Comparison of ENCODE assay signal across 12 cellular contexts in the genomic region with DNA sequence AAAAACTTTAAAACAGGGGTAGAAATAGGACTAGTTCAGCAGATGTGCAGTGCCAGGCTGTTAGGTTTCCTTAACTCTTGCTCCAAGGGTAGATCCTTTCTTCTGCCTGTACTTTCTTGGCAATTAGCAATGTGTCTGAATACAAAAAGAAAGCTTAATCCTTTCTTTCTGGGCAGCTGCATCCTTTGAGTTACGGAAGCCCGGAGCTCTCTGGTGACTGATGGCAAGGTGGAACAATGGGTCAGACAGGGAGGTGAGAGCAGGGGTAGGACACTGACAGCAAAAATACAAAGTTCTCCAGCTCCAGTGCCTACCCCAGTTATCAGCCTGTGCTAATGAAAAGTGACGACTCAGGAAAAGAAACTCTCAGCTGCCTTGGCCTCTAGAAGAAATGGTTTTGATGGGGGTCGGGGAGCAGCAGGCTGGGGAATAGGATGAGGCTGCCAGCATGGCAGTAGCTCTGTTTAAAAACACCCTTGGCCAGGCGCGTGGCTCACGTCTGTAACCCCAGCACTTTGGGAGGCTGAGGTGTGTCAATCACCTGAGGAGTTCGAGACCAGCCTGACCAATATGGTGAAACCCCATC. TPM values are rescaled to one million over a fixed set of nuclear protein-coding genes. Genes with fewer than 3 reads are reported as not detected.
A peak's percentile ranks its signal among the peaks of the same experiment; 100 is the strongest.
DNase-seq lines count a peak whose midpoint lies in the region; ATAC-seq, FAIRE-seq and TF ChIP-seq lines count a peak whose summit lies in the region.
"Had no signal": no experiment of that assay in that cellular context is flagged by ENCODE, and none has a peak within 500 bp of the region (broad histone marks: within the 10 kb centered on the region; RNA-seq: fewer than 3 reads in every experiment).

No MANE protein-coding gene starts in this region.

- H3K9me3 ChIP-seq in kidney (ENCODE audit: control insufficient read depth in 1 of 2, low read length in 2 of 2) (no peaks in the 10 kb centered on the region), thoracic aorta (no peaks in the 10 kb centered on the region)
- H3K9me3 ChIP-seq: upper lobe of right lung had no signal

- H3K27ac Mint-ChIP-seq in activated CD4-positive, alpha-beta T cell treated with anti-CD3 and anti-CD28 coated beads for 36 hours: peak overlapping the region; percentile 59
- peak overlapping the region; percentile 86 for H3K27ac Mint-ChIP-seq in activated naive CD8-positive, alpha-beta T cell treated with anti-CD3 and anti-CD28 coated beads for 36 hours

- no peak for DNase-seq in activated CD4-positive, alpha-beta T cell treated with anti-CD3 and anti-CD28 coated beads for 36 hours
- no peak for DNase-seq in activated CD4-positive, alpha-beta T cell treated with anti-CD3 and anti-CD28 coated beads for 48 hours
- no peak for DNase-seq in activated naive CD8-positive, alpha-beta T cell treated with anti-CD3 and anti-CD28 coated beads for 36 hours
- DNase-seq in kidney (peak; percentile 41), thoracic aorta (ENCODE audit: low spot score) (no peak)
- DNase-seq: NCI-H446 treated with DMSO at 0.1 percent for 48 hours; stimulated activated CD4-positive, alpha-beta T cell treated with anti-CD3 and anti-CD28 coated beads, Interleukin-4, amount 100 ng/mL, for 24 hours; upper lobe of right lung had no signal

- no peak overlapping the region for H3K4me3 ChIP-seq in kidney (ENCODE audit: low read length in 2 of 2)
- no peak overlapping the region for H3K4me3 ChIP-seq in thoracic aorta
- H3K4me3 ChIP-seq: upper lobe of right lung had no signal

- H3K4me1 ChIP-seq in kidney (ENCODE audit: control insufficient read depth in 1 of 2, insufficient read depth in 1 of 2, low read depth in 1 of 2, low read length in 2 of 2): peaks cover 26 to 40% of the 10 kb centered on the region in 2 donors
- peaks cover 24 to 36% of the 10 kb centered on the region in 2 donors for H3K4me1 ChIP-seq in thoracic aorta (ENCODE audit: control insufficient read depth in 1 of 2, low read depth in 2 of 2)

- intact Hi-C loops in activated CD4-positive, alpha-beta T cell treated with anti-CD3 and anti-CD28 coated beads for 36 hours (cut with DNase I, micrococcal nuclease): no loop called here
- intact Hi-C loops in kidney (cut with DNase I): no loop called here

- H3K4me3 Mint-ChIP-seq in activated CD4-positive, alpha-beta T cell treated with anti-CD3 and anti-CD28 coated beads for 36 hours: no peak overlapping the region
- H3K4me3 Mint-ChIP-seq in activated naive CD8-positive, alpha-beta T cell treated with anti-CD3 and anti-CD28 coated beads for 36 hours: no peak overlapping the region
- H3K4me3 Mint-ChIP-seq: neural crest cell had no signal

- FAIRE-seq in kidney (lab: Jason Lieb, UNC): no peak

- peak overlapping the region in 1 of 2 donors; percentile 65 for H3K9ac ChIP-seq in kidney (ENCODE audit: low read length in 2 of 2)

- peak overlapping the region; percentile 87 to 94 for H3K27ac ChIP-seq in kidney (ENCODE audit: low read depth in 2 of 2, low read length in 2 of 2)
- peak overlapping the region; percentile 96 to 98 for H3K27ac ChIP-seq in thoracic aorta

- H3K36me3 ChIP-seq in kidney (ENCODE audit: control insufficient read depth in 1 of 2, insufficient read depth in 2 of 2, low read length in 2 of 2) (no peaks in the 10 kb centered on the region), thoracic aorta (no peaks in the 10 kb centered on the region)
- H3K36me3 ChIP-seq: upper lobe of right lung had no signal

- ATAC-seq in activated CD4-positive, alpha-beta T cell treated with anti-CD3 and anti-CD28 coated beads for 36 hours: no peak
- no peak for ATAC-seq in thoracic aorta (ENCODE audit: insufficient number of reproducible peaks, low FRiP score, low read depth)
- no peak for ATAC-seq in GM18909 (IDR thresholded peaks at IDR 0.05; ENCODE audit: poor library complexity, unreplicated experiment)
- no peak for ATAC-seq in HG02678 (IDR thresholded peaks at IDR 0.05; ENCODE audit: unreplicated experiment)
- no peak for ATAC-seq in GM18867 (IDR thresholded peaks at IDR 0.05; ENCODE audit: unreplicated experiment)
- ATAC-seq: upper lobe of right lung had no signal

- POLR2A ChIA-PET in activated CD4-positive, alpha-beta T cell treated with anti-CD3 and anti-CD28 coated beads for 36 hours (lab: Charles Lee): interaction anchor here (1.0 kb wide), 1 partner anchor 17 kb away, joined by 3 read pairs; no protein-coding TSS in a partner anchor

- no peaks in the 10 kb centered on the region for H3K27me3 ChIP-seq in thoracic aorta (replicated peaks; ENCODE audit: insufficient read depth)
- H3K27me3 ChIP-seq: upper lobe of right lung had no signal

- no peaks in the 10 kb centered on the region for H3K27me3 Mint-ChIP-seq in activated CD4-positive, alpha-beta T cell treated with anti-CD3 and anti-CD28 coated beads for 36 hours
- no peaks in the 10 kb centered on the region for H3K27me3 Mint-ChIP-seq in activated naive CD8-positive, alpha-beta T cell treated with anti-CD3 and anti-CD28 coated beads for 36 hours

- TF ChIP-seq CTCF in kidney (IDR thresholded peaks at IDR 0.05; ENCODE audit: borderline replicate concordance, extremely low read depth, insufficient read depth) (no peak), thoracic aorta (IDR thresholded peaks at IDR 0.05) (no peak)

- CTCF ChIA-PET in activated CD4-positive, alpha-beta T cell treated with anti-CD3 and anti-CD28 coated beads for 36 hours (lab: Charles Lee): interaction anchor here (0.8 to 1.9 kb wide), 2 partner anchors 51 to 210 kb away, joined by 3 to 9 read pairs; no protein-coding TSS in a partner anchor

- H3K36me3 Mint-ChIP-seq in activated CD4-positive, alpha-beta T cell treated with anti-CD3 and anti-CD28 coated beads for 36 hours (ENCODE audit: low read depth): no peaks in the 10 kb centered on the region
- no peaks in the 10 kb centered on the region for H3K36me3 Mint-ChIP-seq in activated naive CD8-positive, alpha-beta T cell treated with anti-CD3 and anti-CD28 coated beads for 36 hours

- peaks cover 40% of the 10 kb centered on the region for H3K4me1 Mint-ChIP-seq in activated CD4-positive, alpha-beta T cell treated with anti-CD3 and anti-CD28 coated beads for 36 hours
- H3K4me1 Mint-ChIP-seq in activated naive CD8-positive, alpha-beta T cell treated with anti-CD3 and anti-CD28 coated beads for 36 hours: peaks cover 27% of the 10 kb centered on the region

- no peaks in the 10 kb centered on the region for H3K9me3 Mint-ChIP-seq in activated CD4-positive, alpha-beta T cell treated with anti-CD3 and anti-CD28 coated beads for 36 hours (ENCODE audit: low read depth)
- H3K9me3 Mint-ChIP-seq in activated naive CD8-positive, alpha-beta T cell treated with anti-CD3 and anti-CD28 coated beads for 36 hours: no peaks in the 10 kb centered on the region
- H3K9me3 Mint-ChIP-seq: neural crest cell had no signal

RNA-seq across cellular contexts. Expression of gene TOB1, which starts 36.7 kb away (rescaled TPM):
- 10 to 100 TPM; 31.3 to 43.0 TPM for total RNA-seq in activated CD4-positive, alpha-beta T cell treated with anti-CD3 and anti-CD28 coated beads for 36 hours
- 10 to 100 TPM; 40.1 to 44.9 TPM for total RNA-seq in activated naive CD8-positive, alpha-beta T cell treated with anti-CD3 and anti-CD28 coated beads for 36 hours
- total RNA-seq in kidney: 141 TPM
- polyA plus RNA-seq in kidney (ENCODE audit: insufficient read depth, low read depth, low replicate concordance): 52.5 TPM
- 10 to 100 TPM; 19.8 to 24.3 TPM for total RNA-seq in thoracic aorta
